ENCODE assay signal across 26 cellular contexts in genomic region chr3:184688872-184689271, GRCh38. TPM values are rescaled to one million over a fixed set of nuclear protein-coding genes. Genes with fewer than 3 reads are reported as not detected.
DNase-seq lines count a peak whose midpoint lies in the region; ATAC-seq lines count a peak whose summit lies in the region.
"Had no signal": no experiment of that assay in that cellular context is flagged by ENCODE, and none has a peak within 500 bp of the region (broad histone marks: within the 10 kb centered on the region; RNA-seq: fewer than 3 reads in every experiment).

No MANE protein-coding gene starts in this region.

- WGBS in mesenchymal stem cell, result 59% methylated on average over 6 of the region's 7 CpGs

- H3K4me3 ChIP-seq in BLaER1, result no peak overlapping the region
- no peak overlapping the region for H3K4me3 ChIP-seq in mesenchymal stem cell (ENCODE audit: insufficient read depth in 1 of 2, low read depth in 1 of 2, low read length in 2 of 2)
- no peak overlapping the region for H3K4me3 ChIP-seq in rectal smooth muscle tissue (ENCODE audit: low read length)
- H3K4me3 ChIP-seq: HAP-1, spleen, suprapubic skin had no signal

- no peaks in the 10 kb centered on the region; the same call in 1 of the 2 replicates for H3K9me3 ChIP-seq in BLaER1
- no peaks in the 10 kb centered on the region for H3K9me3 ChIP-seq in mesenchymal stem cell (ENCODE audit: control insufficient read depth, low read length)
- H3K9me3 ChIP-seq: HAP-1, spleen, suprapubic skin had no signal

- H2BK120ac ChIP-seq in mesenchymal stem cell (ENCODE audit: low read depth, low read length), result no peak overlapping the region

- H3K4me3 Mint-ChIP-seq in activated T-helper 17 cell treated with anti-CD3 and anti-CD28 coated beads, Interleukin-2, amount 50 U/mL, for 72 hours, result no peak overlapping the region
- H3K4me3 Mint-ChIP-seq: activated naive CD4-positive, alpha-beta T cell treated with anti-CD3 and anti-CD28 coated beads, Interleukin-2, amount 10 ng/mL, durations not matched to agents 7 days and 5 days; activated T-cell treated with anti-CD3 and anti-CD28 coated beads, Interleukin-2, amount 50 U/mL, for 24 hours; immature natural killer cell; stimulated activated memory B cell treated with anti-CD40 and anti-IgM and Interleukin-4, amounts not matched to agents 10 μg/mL and 1 μg/mL and 100 μg/mL, for 72 hours; T-helper 1 cell treated with Interleukin-12 subunit alpha and Interleukin-12 subunit beta and Interleukin-4 antibody, amounts not matched to agents 30 μg/mL and 1 μg/mL, for 36 hours had no signal

- H3K27me3 Mint-ChIP-seq in activated T-helper 17 cell treated with anti-CD3 and anti-CD28 coated beads, Interleukin-2, amount 50 U/mL, for 72 hours, result no peaks in the 10 kb centered on the region
- H3K27me3 Mint-ChIP-seq: stimulated activated memory B cell treated with anti-CD40 and anti-IgM and Interleukin-4, amounts not matched to agents 10 μg/mL and 1 μg/mL and 100 μg/mL, for 72 hours had no signal

- no peaks in the 10 kb centered on the region for H3K79me1 ChIP-seq in mesenchymal stem cell (replicated peaks; ENCODE audit: low read length, poor library complexity, severe bottlenecking)

- DNase-seq in mesenchymal stem cell (no peak), SKM-1 treated with dmso at 0.1 percent for 144 hours (lab: John Stamatoyannopoulos, UW; ENCODE audit: unreplicated experiment) (no peak), NCI-H345 treated with DMSO at 0.1 percent for 48 hours (lab: John Stamatoyannopoulos, UW; ENCODE audit: unreplicated experiment) (no peak)
- no peak for DNase-seq in effector CD4-positive, alpha-beta T cell
- DNase-seq: activated naive CD4-positive, alpha-beta T cell treated with anti-CD3 and anti-CD28 coated beads, Interleukin-2, amount 10 ng/mL, durations not matched to agents 7 days and 5 days; activated T-cell treated with anti-CD3 and anti-CD28 coated beads, Interleukin-2, amount 50 U/mL, for 24 hours; Calu3; hippocampal formation; immature natural killer cell; NCI-H1092; NCI-H187; NCI-H2171 treated with DMSO at 0.1 percent for 48 hours; NCI-H526; spleen; stimulated activated CD4-positive, alpha-beta T cell treated with anti-CD3 and anti-CD28 coated beads, Interleukin-4, amount 100 ng/mL, for 1 hour had no signal

- H4K20me1 ChIP-seq in BLaER1, result no peaks in the 10 kb centered on the region

- H3K4me1 ChIP-seq in BLaER1 (peaks cover 93% of the 10 kb centered on the region), mesenchymal stem cell (ENCODE audit: control insufficient read depth, insufficient read depth, low read depth, low read length) (peaks cover 27% of the 10 kb centered on the region), rectal smooth muscle tissue (ENCODE audit: control insufficient read depth, insufficient read depth, low read length) (peaks cover 18% of the 10 kb centered on the region)

- peak overlapping the region; percentile 44; the same call in 1 of the 2 replicates for H3K9ac ChIP-seq in BLaER1
- H3K9ac ChIP-seq in mesenchymal stem cell (ENCODE audit: low read length), result no peak overlapping the region
- H3K9ac ChIP-seq in rectal smooth muscle tissue (ENCODE audit: low read length), result no peak overlapping the region

- H4K8ac ChIP-seq in mesenchymal stem cell (ENCODE audit: low read length), result no peak overlapping the region

- H3K36me3 ChIP-seq in BLaER1 (no peaks in the 10 kb centered on the region), mesenchymal stem cell (ENCODE audit: control insufficient read depth in 1 of 2, insufficient read depth in 2 of 2, low read depth in 1 of 2, low read length in 2 of 2) (no peaks in the 10 kb centered on the region), rectal smooth muscle tissue (ENCODE audit: control insufficient read depth, insufficient read depth, low read length) (no peaks in the 10 kb centered on the region)
- H3K36me3 ChIP-seq: HAP-1, spleen, suprapubic skin had no signal

- peak overlapping the region; percentile 79 for H3K27ac ChIP-seq in BLaER1
- H3K27ac ChIP-seq in mesenchymal stem cell (ENCODE audit: low read length, poor library complexity, severe bottlenecking), result peak overlapping the region; percentile 7
- peak overlapping the region; percentile 17 for H3K27ac ChIP-seq in rectal smooth muscle tissue (ENCODE audit: low read depth, low read length)
- H3K27ac ChIP-seq: epithelial cell of prostate had no signal

- no peaks in the 10 kb centered on the region for H3K27me3 ChIP-seq in BLaER1
- peaks cover 4 to 11% of the 10 kb centered on the region in 2 experiments for H3K27me3 ChIP-seq in mesenchymal stem cell (ENCODE audit: control insufficient read depth in 1 of 2, insufficient read depth in 1 of 2, low read length in 2 of 2)
- no peaks in the 10 kb centered on the region for H3K27me3 ChIP-seq in rectal smooth muscle tissue (ENCODE audit: control insufficient read depth, insufficient read depth, low read length)
- H3K27me3 ChIP-seq: suprapubic skin had no signal

- no peak overlapping the region for H3K23ac ChIP-seq in mesenchymal stem cell (ENCODE audit: low read length in 2 of 2)

- H4K91ac ChIP-seq in mesenchymal stem cell (ENCODE audit: low read length), result no peak overlapping the region

- no peak overlapping the region for H2AK5ac ChIP-seq in mesenchymal stem cell (ENCODE audit: low read length, severe bottlenecking)

- no peak overlapping the region for H2BK5ac ChIP-seq in mesenchymal stem cell (ENCODE audit: low read depth, low read length, poor library complexity, severe bottlenecking)

- H3K4ac ChIP-seq in mesenchymal stem cell (ENCODE audit: low read depth in 1 of 2, low read length in 2 of 2), result no peak overlapping the region

- no peak overlapping the region for H2BK15ac ChIP-seq in mesenchymal stem cell (ENCODE audit: low read depth, poor library complexity, severe bottlenecking)

- ATAC-seq in activated T-helper 17 cell treated with anti-CD3 and anti-CD28 coated beads, Interleukin-2, amount 50 U/mL, for 72 hours (replicated peaks), result no peak
- no peak for ATAC-seq in HG02973 (IDR thresholded peaks at IDR 0.05; ENCODE audit: unreplicated experiment)
- ATAC-seq: HepG2; Panc1; stimulated activated memory B cell treated with anti-CD40 and anti-IgM and Interleukin-4, amounts not matched to agents 10 μg/mL and 1 μg/mL and 100 μg/mL, for 72 hours had no signal

- peak overlapping the region; percentile 34 for H3K27ac Mint-ChIP-seq in activated T-helper 17 cell treated with anti-CD3 and anti-CD28 coated beads, Interleukin-2, amount 50 U/mL, for 72 hours
- H3K27ac Mint-ChIP-seq: activated naive CD4-positive, alpha-beta T cell treated with anti-CD3 and anti-CD28 coated beads, Interleukin-2, amount 10 ng/mL, durations not matched to agents 7 days and 5 days; activated T-cell treated with anti-CD3 and anti-CD28 coated beads, Interleukin-2, amount 50 U/mL, for 24 hours; immature natural killer cell; stimulated activated memory B cell treated with anti-CD40 and anti-IgM and Interleukin-4, amounts not matched to agents 10 μg/mL and 1 μg/mL and 100 μg/mL, for 72 hours; T-helper 1 cell treated with Interleukin-12 subunit alpha and Interleukin-12 subunit beta and Interleukin-4 antibody, amounts not matched to agents 30 μg/mL and 1 μg/mL, for 36 hours had no signal

- no peaks in the 10 kb centered on the region for H3K36me3 Mint-ChIP-seq in activated T-helper 17 cell treated with anti-CD3 and anti-CD28 coated beads, Interleukin-2, amount 50 U/mL, for 72 hours (ENCODE audit: low read depth)
- H3K36me3 Mint-ChIP-seq: activated naive CD4-positive, alpha-beta T cell treated with anti-CD3 and anti-CD28 coated beads, Interleukin-2, amount 10 ng/mL, durations not matched to agents 7 days and 5 days; immature natural killer cell; stimulated activated memory B cell treated with anti-CD40 and anti-IgM and Interleukin-4, amounts not matched to agents 10 μg/mL and 1 μg/mL and 100 μg/mL, for 72 hours had no signal

- no peak overlapping the region for H3K18ac ChIP-seq in mesenchymal stem cell (ENCODE audit: low read depth in 1 of 2, low read length in 2 of 2)

- no peaks in the 10 kb centered on the region for H3K4me1 Mint-ChIP-seq in activated T-helper 17 cell treated with anti-CD3 and anti-CD28 coated beads, Interleukin-2, amount 50 U/mL, for 72 hours
- H3K4me1 Mint-ChIP-seq: activated naive CD4-positive, alpha-beta T cell treated with anti-CD3 and anti-CD28 coated beads, Interleukin-2, amount 10 ng/mL, durations not matched to agents 7 days and 5 days had no signal

- H2BK12ac ChIP-seq in mesenchymal stem cell (ENCODE audit: low read length in 2 of 2), result no peak overlapping the region

- H3K14ac ChIP-seq in mesenchymal stem cell (ENCODE audit: low read length in 2 of 2), result no peak overlapping the region

- H2AFZ ChIP-seq in mesenchymal stem cell (ENCODE audit: low read depth, low read length), result no peak overlapping the region

- H3K9me3 Mint-ChIP-seq in activated T-helper 17 cell treated with anti-CD3 and anti-CD28 coated beads, Interleukin-2, amount 50 U/mL, for 72 hours, result no peaks in the 10 kb centered on the region
- H3K9me3 Mint-ChIP-seq: activated naive CD4-positive, alpha-beta T cell treated with anti-CD3 and anti-CD28 coated beads, Interleukin-2, amount 10 ng/mL, durations not matched to agents 7 days and 5 days; activated T-cell treated with anti-CD3 and anti-CD28 coated beads, Interleukin-2, amount 50 U/mL, for 24 hours; immature natural killer cell; stimulated activated memory B cell treated with anti-CD40 and anti-IgM and Interleukin-4, amounts not matched to agents 10 μg/mL and 1 μg/mL and 100 μg/mL, for 72 hours; T-helper 1 cell treated with Interleukin-12 subunit alpha and Interleukin-12 subunit beta and Interleukin-4 antibody, amounts not matched to agents 30 μg/mL and 1 μg/mL, for 36 hours had no signal

- H3K4me2 ChIP-seq in BLaER1 (peak overlapping the region; percentile 99), mesenchymal stem cell (ENCODE audit: low read length, poor library complexity, severe bottlenecking) (no peak overlapping the region)

RNA-seq across cellular contexts. Expression of gene MAGEF1, which starts 23.0 kb away (rescaled TPM):
- 1 to 10 TPM; 7.4 to 8.1 TPM for total RNA-seq in activated T-helper 17 cell treated with anti-CD3 and anti-CD28 coated beads, Interleukin-2, amount 50 U/mL, for 72 hours
- polyA plus RNA-seq in mesenchymal stem cell (2013, experiment 1 of 2), result 21.2 TPM
- polyA plus RNA-seq in mesenchymal stem cell (2013, experiment 2 of 2), result 22.4 TPM

Comparison
In these comparisons a context has a peak if more than half of its experiments do, and no peak if none do; other contexts are left out.
1. H3K27ac ChIP-seq: peak in every context shown above with its lines; median percentile 79 in BLaER1; 17 in rectal smooth muscle tissue; 7 in mesenchymal stem cell.